Comparison of ENCODE assay signal across 13 cellular contexts in genomic region chr6:53546256-53546655, GRCh38. TPM values are rescaled to one million over a fixed set of nuclear protein-coding genes. Genes with fewer than 3 reads are reported as not detected.
DNase-seq lines count a peak whose midpoint lies in the region; ATAC-seq and TF ChIP-seq lines count a peak whose summit lies in the region.
"Had no signal": no experiment of that assay in that cellular context is flagged by ENCODE, and none has a peak within 500 bp of the region (broad histone marks: within the 10 kb centered on the region; RNA-seq: fewer than 3 reads in every experiment).

No MANE protein-coding gene starts in this region.

- TF ChIP-seq POLR2A in IMR-90 (IDR thresholded peaks at IDR 0.05; ENCODE audit: low read depth, low read length) (no peak), sigmoid colon (IDR thresholded peaks at IDR 0.05) (no peak), lower leg skin (IDR thresholded peaks at IDR 0.05) (no peak)

- H2AFZ ChIP-seq in IMR-90 (replicated peaks; ENCODE audit: low read length, poor library complexity): peak overlapping the region; percentile 66

- H3K18ac ChIP-seq in IMR-90 (ENCODE audit: low read depth, low read length): peak overlapping the region; percentile 94; the same call in 1 of the 2 replicates

- H2AK9ac ChIP-seq in IMR-90 (replicated peaks; ENCODE audit: low read depth, low read length, poor library complexity): no peak overlapping the region

- peak overlapping the region; percentile 12; the same call in 1 of the 2 replicates for H3K14ac ChIP-seq in IMR-90 (replicated peaks; ENCODE audit: low read depth, low read length)

- H3K4me3 Mint-ChIP-seq in Caco-2 (ENCODE audit: unreplicated experiment): peak overlapping the region; percentile 98
- peak overlapping the region; percentile 97 for H3K4me3 Mint-ChIP-seq in central memory CD8-positive, alpha-beta T cell
- peak overlapping the region; percentile 88 for H3K4me3 Mint-ChIP-seq in nephron progenitor cell
- H3K4me3 Mint-ChIP-seq in endodermal cell: no peak overlapping the region

- H3K27ac ChIP-seq in IMR-90 (ENCODE audit: insufficient read depth, low read length) (0 out of 2 replicates have a peak overlapping the region, but pooled peaks have one; percentile 38), endodermal cell (ENCODE audit: low read depth, low read length) (no peak overlapping the region), sigmoid colon (peak overlapping the region in 2 of 4 donors; percentile 97 to 98)
- H3K27ac ChIP-seq: left lung, testis had no signal

- intact Hi-C loops in Caco-2 (cut with micrococcal nuclease; ENCODE audit: unreplicated experiment): loop anchor here (5.0 kb wide), 1 partner anchor 54 kb away; no protein-coding TSS in a partner anchor
- intact Hi-C loops in IMR-90 (cut with micrococcal nuclease): loop anchor here (5.0 kb wide), 1 partner anchor 34 kb away; no protein-coding TSS in a partner anchor
- intact Hi-C loops in sigmoid colon (cut with DNase I): loop anchor here (5.0 kb wide), 4 partner anchors 49 to 549 kb away; partner anchors contain the start of genes ELOVL5 and GSTA4
- intact Hi-C loops in lower leg skin (cut with DNase I; ENCODE audit: low total_unique reads): no loop called here

- H3K9me3 Mint-ChIP-seq in Caco-2 (ENCODE audit: unreplicated experiment) (no peaks in the 10 kb centered on the region), nephron progenitor cell (peaks cover 23% of the 10 kb centered on the region), endodermal cell (peaks cover 20% of the 10 kb centered on the region)
- no peaks in the 10 kb centered on the region for H3K9me3 Mint-ChIP-seq in central memory CD8-positive, alpha-beta T cell

- TF ChIP-seq RAD21 in IMR-90 (IDR thresholded peaks at IDR 0.05; ENCODE audit: low read length): no peak

- peak overlapping the region; percentile 75; the same call in 1 of the 2 replicates for H2BK20ac ChIP-seq in IMR-90 (ENCODE audit: low read depth, low read length)

- H3K27ac Mint-ChIP-seq in Caco-2 (ENCODE audit: unreplicated experiment) (no peak overlapping the region), nephron progenitor cell (no peak overlapping the region), endodermal cell (no peak overlapping the region)
- H3K27ac Mint-ChIP-seq in central memory CD8-positive, alpha-beta T cell (ENCODE audit: low read depth): no peak overlapping the region

- H3K36me3 Mint-ChIP-seq in Caco-2 (ENCODE audit: insufficient read depth, unreplicated experiment) (peaks cover 21% of the 10 kb centered on the region), nephron progenitor cell (ENCODE audit: low read depth) (peaks cover 6% of the 10 kb centered on the region), endodermal cell (ENCODE audit: low read depth) (peaks cover 4% of the 10 kb centered on the region)
- peaks cover 13% of the 10 kb centered on the region for H3K36me3 Mint-ChIP-seq in central memory CD8-positive, alpha-beta T cell (ENCODE audit: insufficient read depth)

- H2BK120ac ChIP-seq in IMR-90 (ENCODE audit: low read depth, low read length): peak overlapping the region; percentile 60

- no peak overlapping the region for H3K56ac ChIP-seq in IMR-90 (ENCODE audit: extremely low read depth, insufficient read depth, low read length)

- H3K79me1 ChIP-seq in IMR-90 (ENCODE audit: low read depth in 1 of 2, low read length in 2 of 2): peaks cover 8 to 31% of the 10 kb centered on the region in 2 experiments; a peak in 2 of 4 replicates

- H2BK15ac ChIP-seq in IMR-90 (ENCODE audit: low read depth, low read length): peak overlapping the region; percentile 89; the same call in 2 of the 3 replicates

- ATAC-seq in IMR-90 (ENCODE audit: low read depth): no peak
- ATAC-seq in central memory CD8-positive, alpha-beta T cell (replicated peaks; ENCODE audit: extremely low read depth, poor library complexity, severe bottlenecking): no peak
- ATAC-seq: heart right ventricle, left lung had no signal

- no CpG with 5 or more reads among the region's 2 CpGs for WGBS in IMR-90 (ENCODE audit: extremely low coverage in 2 of 2, insufficient read length in 1 of 2), 2 experiments
- WGBS in endodermal cell (ENCODE audit: insufficient coverage in 1 of 2, insufficient read length in 1 of 2), 2 experiments: 83 to 97% methylated on average over 1 to 2 of the region's 2 CpGs
- WGBS in sigmoid colon, 2 donors: 85 to 87% methylated on average over 2 of the region's 2 CpGs
- WGBS in lower leg skin, 2 donors: 50 to 59% methylated on average over 2 of the region's 2 CpGs

- TF ChIP-seq CTCF in Caco-2 (IDR thresholded peaks at IDR 0.05; ENCODE audit: insufficient read depth in 1 of 2, low read depth in 1 of 2, low read length in 1 of 2, severe bottlenecking in 1 of 2, unreplicated experiment in 1 of 2) (no peak), IMR-90 (conservative IDR thresholded peaks at IDR 0.05; ENCODE audit: low read depth, low read length) (no peak), nephron progenitor cell (IDR thresholded peaks at IDR 0.05) (no peak), endodermal cell (conservative IDR thresholded peaks at IDR 0.05) (no peak), sigmoid colon (IDR thresholded peaks at IDR 0.05) (no peak), lower leg skin (IDR thresholded peaks at IDR 0.05) (no peak)

- H4K20me1 ChIP-seq in IMR-90 (ENCODE audit: insufficient read depth, low read length): no peaks in the 10 kb centered on the region

- peak overlapping the region; percentile 72 for H4K91ac ChIP-seq in IMR-90 (ENCODE audit: insufficient read depth, low read depth, low read length)

- DNase-seq in Caco-2 (no peak), IMR-90 (peak; percentile 84), nephron progenitor cell (no peak), endodermal cell (no peak), sigmoid colon (no peak), lower leg skin (ENCODE audit: low spot score in 2 of 2) (no peak), DMS53 treated with DMSO at 0.1 percent for 48 hours (lab: John Stamatoyannopoulos, UW; ENCODE audit: unreplicated experiment) (no peak)
- no peak for DNase-seq in central memory CD8-positive, alpha-beta T cell (ENCODE audit: low spot score in 2 of 2)
- DNase-seq: heart right ventricle, left lung, nucleus accumbens, spleen, testis had no signal

- H3K9me3 ChIP-seq in Caco-2: no peaks in the 10 kb centered on the region
- no peaks in the 10 kb centered on the region for H3K9me3 ChIP-seq in IMR-90 (ENCODE audit: control insufficient read depth, insufficient read depth, low read length)
- H3K9me3 ChIP-seq in endodermal cell (ENCODE audit: control insufficient read depth, low read length): no peaks in the 10 kb centered on the region
- H3K9me3 ChIP-seq in sigmoid colon: no peaks in the 10 kb centered on the region
- H3K9me3 ChIP-seq: heart right ventricle, left lung, spleen, testis had no signal

- CTCF ChIA-PET in Caco-2 (lab: Charles Lee) (no interaction called here), IMR-90 (lab: Yijun Ruan, JAX) (interaction anchor here (0.5 to 0.9 kb wide), 5 partner anchors 13 to 410 kb away, joined by 3 to 6 read pairs (median 4); no protein-coding TSS in a partner anchor)

- peak overlapping the region; percentile 22; the same call in 1 of the 2 replicates for H3K23ac ChIP-seq in IMR-90 (ENCODE audit: low read depth, low read length)

- peak overlapping the region; percentile 17 to 57; a peak in 3 of 4 replicates for H4K8ac ChIP-seq in IMR-90 (ENCODE audit: low read depth in 2 of 2, low read length in 2 of 2)

- H3K4ac ChIP-seq in IMR-90 (ENCODE audit: low read depth, low read length): peak overlapping the region; percentile 81

- H3K27me3 Mint-ChIP-seq in Caco-2 (ENCODE audit: insufficient read depth, unreplicated experiment) (no peaks in the 10 kb centered on the region), nephron progenitor cell (ENCODE audit: low read depth, poor library complexity) (peaks cover 28% of the 10 kb centered on the region), endodermal cell (ENCODE audit: insufficient read depth) (peaks cover 23% of the 10 kb centered on the region)
- no peaks in the 10 kb centered on the region for H3K27me3 Mint-ChIP-seq in central memory CD8-positive, alpha-beta T cell

- peak overlapping the region; percentile 81; the same call in 1 of the 2 replicates for H4K5ac ChIP-seq in IMR-90 (ENCODE audit: low read depth, low read length)

- H3K27me3 ChIP-seq in Caco-2 (replicated peaks; ENCODE audit: control insufficient read depth, insufficient read depth, low read length): no peaks in the 10 kb centered on the region
- H3K27me3 ChIP-seq in IMR-90 (ENCODE audit: control insufficient read depth, insufficient read depth, low read length): no peaks in the 10 kb centered on the region
- peaks cover 12% of the 10 kb centered on the region for H3K27me3 ChIP-seq in endodermal cell (ENCODE audit: control insufficient read depth, insufficient read depth, low read length, poor library complexity, severe bottlenecking)
- H3K27me3 ChIP-seq in sigmoid colon: no peaks in the 10 kb centered on the region
- H3K27me3 ChIP-seq: heart right ventricle, spleen, testis had no signal

- H2AK5ac ChIP-seq in IMR-90 (ENCODE audit: low read depth, low read length): peak overlapping the region; percentile 71; the same call in 1 of the 2 replicates

- dilution Hi-C loops in IMR-90 (cut with HindIII; ENCODE audit: low sequenced_read_pairs, unreplicated experiment): no loop called here

- BruUV-seq in Caco-2 (replicated peaks; lab: Mats Ljungman, UMichigan) (no TSS peak), IMR-90 (replicated peaks; lab: Mats Ljungman, UMichigan) (no TSS peak)

- peaks cover 10% of the 10 kb centered on the region for H3K9me1 ChIP-seq in IMR-90 (ENCODE audit: insufficient read depth, low read length)

- peak overlapping the region; percentile 82 for H3K4me2 ChIP-seq in IMR-90 (ENCODE audit: low read depth, low read length)

- POLR2A ChIA-PET in Caco-2 (lab: Charles Lee) (no interaction called here), IMR-90 (lab: Charles Lee; ENCODE audit: unreplicated experiment) (no interaction called here)

- peak overlapping the region; percentile 92 for H2BK5ac ChIP-seq in IMR-90 (ENCODE audit: low read depth, low read length, poor library complexity, severe bottlenecking)

- H3K4me1 ChIP-seq in Caco-2 (peaks cover 14% of the 10 kb centered on the region), IMR-90 (ENCODE audit: control insufficient read depth, insufficient read depth, low read length) (peaks cover 16% of the 10 kb centered on the region), endodermal cell (ENCODE audit: control insufficient read depth, insufficient read depth, low read length) (peaks cover 2% of the 10 kb centered on the region), sigmoid colon (peaks cover 5 to 51% (median 38%) of the 10 kb centered on the region in 4 donors)

- no peak overlapping the region for H3K4me3 ChIP-seq in Caco-2 (ENCODE audit: low read depth, low read length)
- peak overlapping the region; percentile 7; the same call in 1 of the 2 replicates for H3K4me3 ChIP-seq in IMR-90 (ENCODE audit: insufficient read depth, low read depth, low read length)
- no peak overlapping the region for H3K4me3 ChIP-seq in endodermal cell (ENCODE audit: low read length)
- no peak overlapping the region for H3K4me3 ChIP-seq in sigmoid colon
- H3K4me3 ChIP-seq in lower leg skin (ENCODE audit: low read depth, poor library complexity, severe bottlenecking): no peak overlapping the region
- H3K4me3 ChIP-seq: left lung, testis had no signal

- no peaks in the 10 kb centered on the region; the same call in 1 of the 2 replicates for H3K36me3 ChIP-seq in Caco-2 (ENCODE audit: control insufficient read depth, insufficient read depth, low read length)
- no peaks in the 10 kb centered on the region for H3K36me3 ChIP-seq in IMR-90 (ENCODE audit: control insufficient read depth, insufficient read depth, low read length)
- H3K36me3 ChIP-seq in endodermal cell (ENCODE audit: control insufficient read depth, insufficient read depth, low read length): no peaks in the 10 kb centered on the region
- H3K36me3 ChIP-seq in sigmoid colon: no peaks in the 10 kb centered on the region
- H3K36me3 ChIP-seq: heart right ventricle, left lung had no signal

- peaks cover 16% of the 10 kb centered on the region for H3K4me1 Mint-ChIP-seq in Caco-2 (ENCODE audit: low read depth, unreplicated experiment)
- H3K4me1 Mint-ChIP-seq in central memory CD8-positive, alpha-beta T cell: peaks cover 46% of the 10 kb centered on the region
- H3K4me1 Mint-ChIP-seq in nephron progenitor cell: peaks cover 39% of the 10 kb centered on the region
- H3K4me1 Mint-ChIP-seq in endodermal cell: peaks cover 25% of the 10 kb centered on the region

- H3K9ac ChIP-seq in IMR-90 (ENCODE audit: low read depth, low read length) (no peak overlapping the region), endodermal cell (ENCODE audit: extremely low read depth, low read length, poor library complexity, severe bottlenecking) (no peak overlapping the region)

- TF ChIP-seq EP300 in sigmoid colon (IDR thresholded peaks at IDR 0.05): no peak

- in situ Hi-C loops in IMR-90 (cut with MboI; ENCODE audit: low sequenced_read_pairs): loop anchor here (5.0 kb wide), 2 partner anchors 49 to 106 kb away; no protein-coding TSS in a partner anchor

RNA-seq across cellular contexts. Expression of gene GCLC, which starts 1.4 kb away (rescaled TPM):
- 70.1 and 88.9 TPM in 2 replicates for total RNA-seq in Caco-2 (2022)
- 20.8 and 24.2 TPM in 2 replicates for total RNA-seq in IMR-90 (2012; rRNA removed)
- polyA plus RNA-seq in IMR-90 (2012; rRNA removed): 10.0 and 14.2 TPM in 2 replicates
- 2.5 and 2.8 TPM in 2 replicates for polyA plus RNA-seq in IMR-90 (2012; cell fraction: cytosol; rRNA removed)
- polyA plus RNA-seq in IMR-90 (2012; cell fraction: nucleus; rRNA removed; ENCODE audit: low replicate concordance): 4.8 and 35.5 TPM in 2 replicates
- 10 to 100 TPM; 44.7 to 57.7 TPM for total RNA-seq in endodermal cell
- 22.6 TPM for polyA plus RNA-seq in endodermal cell (2013, experiment 1 of 2)
- 20.2 TPM for polyA plus RNA-seq in endodermal cell (2013, experiment 2 of 2)
- total RNA-seq in sigmoid colon: 10 to 100 TPM; 53.7 to 60.3 (median 57.4) TPM
- 10 to 100 TPM; 16.2 to 25.9 (median 22.8) TPM for polyA plus RNA-seq in sigmoid colon
- total RNA-seq in lower leg skin: 10 to 100 TPM; 29.2 to 34.1 (median 30.2) TPM
